In the genomic region with DNA sequence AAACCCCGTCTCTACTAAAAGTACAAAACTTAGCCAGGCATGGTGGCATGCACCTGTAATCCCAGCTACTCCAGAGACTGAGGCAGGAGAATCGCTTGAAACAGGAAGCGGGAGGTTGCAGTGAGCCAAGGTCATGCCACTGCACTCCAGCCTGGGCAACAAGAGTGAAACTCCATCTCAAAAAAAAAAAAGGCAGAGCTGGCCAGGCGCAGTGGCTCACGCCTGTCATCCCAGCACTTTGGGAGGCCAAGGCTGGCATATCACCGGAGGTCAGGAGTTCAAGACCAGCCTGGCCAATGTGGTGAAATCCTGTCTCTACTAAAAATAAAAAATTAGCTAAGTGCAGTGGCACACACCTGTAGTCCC, we compare ENCODE assay signal across 13 cellular contexts. TPM values are rescaled to one million over a fixed set of nuclear protein-coding genes. Genes with fewer than 3 reads are reported as not detected.
"Had no signal": no experiment of that assay in that cellular context is flagged by ENCODE, and none has a peak within 500 bp of the region (broad histone marks: within the 10 kb centered on the region; RNA-seq: fewer than 3 reads in every experiment).

No MANE protein-coding gene starts in this region.

RNA-seq across cellular contexts. Expression of a gene that starts 4.8 kb away (rescaled TPM):
- total RNA-seq: activated B cell treated with CpG ODN at 0.5 μM for 24 hours; activated CD4-positive, alpha-beta memory T cell treated with anti-CD3 and anti-CD28 coated beads for 36 hours; activated CD4-positive, alpha-beta memory T cell treated with anti-CD3 and anti-CD28 coated beads, Interleukin-2, amount 10 ng/mL, durations not matched to agents 7 days and 5 days; activated CD4-positive, alpha-beta T cell treated with anti-CD3 and anti-CD28 coated beads for 36 hours; activated CD4-positive, alpha-beta T cell treated with anti-CD3 and anti-CD28 coated beads, Interleukin-2, amount 10 ng/mL, durations not matched to agents 24 days and 14 days; activated CD4-positive, alpha-beta T cell treated with anti-CD3 and anti-CD28 coated beads, Interleukin-2, amount 10 ng/mL, durations not matched to agents 7 days and 5 days; activated CD8-positive, alpha-beta memory T cell treated with anti-CD3 and anti-CD28 coated beads for 36 hours; activated CD8-positive, alpha-beta memory T cell treated with anti-CD3 and anti-CD28 coated beads, Interleukin-2, amount 10 ng/mL, durations not matched to agents 7 days and 5 days; activated CD8-positive, alpha-beta T cell treated with anti-CD3 and anti-CD28 coated beads for 36 hours; activated CD8-positive, alpha-beta T cell treated with anti-CD3 and anti-CD28 coated beads, Interleukin-2, amount 10 ng/mL, durations not matched to agents 7 days and 5 days; T-helper 1 cell treated with Interleukin-12 subunit alpha and Interleukin-12 subunit beta and Interleukin-4 antibody, amounts not matched to agents 30 ng/mL and 1 ng/mL, for 36 hours; T-helper 17 cell; T-helper 2 cell treated with Interferon-gamma antibody and Interleukin-4, amounts not matched to agents 100 ng/mL and 5 ng/mL, for 36 hours had no signal

RNA-seq across cellular contexts. Expression of a gene that starts 27.9 kb away (rescaled TPM):
- total RNA-seq: activated B cell treated with CpG ODN at 0.5 μM for 24 hours had no signal

RNA-seq across cellular contexts. Expression of a gene that starts 45.0 kb away (rescaled TPM):
- total RNA-seq: activated CD8-positive, alpha-beta T cell treated with anti-CD3 and anti-CD28 coated beads, Interleukin-2, amount 10 ng/mL, durations not matched to agents 7 days and 5 days; T-helper 17 cell had no signal
